ENCODE assay signal across 17 cellular contexts in genomic region chr16:51734220-51734619, GRCh38.
DNase-seq lines count a peak whose midpoint lies in the region; ATAC-seq and TF ChIP-seq lines count a peak whose summit lies in the region.
"Had no signal": no experiment of that assay in that cellular context is flagged by ENCODE, and none has a peak within 500 bp of the region (broad histone marks: within the 10 kb centered on the region; RNA-seq: fewer than 3 reads in every experiment).

No MANE protein-coding gene starts in this region.

- no peaks in the 10 kb centered on the region for H3K36me3 Mint-ChIP-seq in neural crest cell (ENCODE audit: low read depth)

- no peaks in the 10 kb centered on the region for H3K4me1 ChIP-seq in foreskin keratinocyte
- H3K4me1 ChIP-seq: BE2C, Peyer's patch had no signal

- no peaks in the 10 kb centered on the region for H3K9me3 Mint-ChIP-seq in neural crest cell

- DNase-seq in DMS53 (lab: John Stamatoyannopoulos, UW) = peak; percentile 8
- DNase-seq in DMS53 treated with DMSO at 0.1 percent for 48 hours (lab: John Stamatoyannopoulos, UW; ENCODE audit: unreplicated experiment) = no peak
- peak; percentile 76 for DNase-seq in NCI-H187 treated with DMSO at 0.1 percent for 48 hours (lab: John Stamatoyannopoulos, UW)
- peak; percentile 93 for DNase-seq in NCI-H510A treated with DMSO at 0.1 percent for 48 hours (lab: John Stamatoyannopoulos, UW)
- no peak for DNase-seq in neural crest cell (ENCODE audit: low read depth, low spot score)
- DNase-seq in foreskin keratinocyte = no peak
- DNase-seq: BE2C; CD4-positive, alpha-beta T cell; GDM1; H7; NCI-H2227 treated with DMSO at 0.1 percent for 48 hours; Peyer's patch had no signal

- H3K4me1 Mint-ChIP-seq in neural crest cell = peaks cover 16% of the 10 kb centered on the region

- H3K4me3 Mint-ChIP-seq in neural crest cell = no peak overlapping the region
- H3K4me3 Mint-ChIP-seq: CD4-positive, alpha-beta T cell had no signal

- peak overlapping the region; percentile 38 for H3K27ac Mint-ChIP-seq in neural crest cell (ENCODE audit: unreplicated experiment)
- H3K27ac Mint-ChIP-seq: CD4-positive, alpha-beta T cell had no signal

- no peak overlapping the region for H3K27ac ChIP-seq in foreskin keratinocyte
- H3K27ac ChIP-seq: 22Rv1, Peyer's patch, SK-N-MC had no signal

- no peaks in the 10 kb centered on the region for H3K27me3 Mint-ChIP-seq in neural crest cell (ENCODE audit: low read depth)
- H3K27me3 Mint-ChIP-seq: CD4-positive, alpha-beta T cell had no signal

- ATAC-seq in foreskin keratinocyte = no peak
- ATAC-seq in GM19397 (IDR thresholded peaks at IDR 0.05; ENCODE audit: unreplicated experiment) = no peak
- no peak for ATAC-seq in GM19395 (IDR thresholded peaks at IDR 0.05; ENCODE audit: unreplicated experiment)
- ATAC-seq: Right ventricle myocardium inferior had no signal

- H3K27me3 ChIP-seq in foreskin keratinocyte = no peaks in the 10 kb centered on the region
- H3K27me3 ChIP-seq: Peyer's patch had no signal

- TF ChIP-seq CTCF in neural crest cell (conservative IDR thresholded peaks at IDR 0.05) (no peak), foreskin keratinocyte (conservative IDR thresholded peaks at IDR 0.05) (no peak)

Comparison
In these comparisons a context has a peak if more than half of its experiments do, and no peak if none do; other contexts are left out.
1. DNase-seq: peak in DMS53 (single experiment), NCI-H187 treated with DMSO at 0.1 percent for 48 hours (single experiment) and NCI-H510A treated with DMSO at 0.1 percent for 48 hours (single experiment); none in DMS53 treated with DMSO at 0.1 percent for 48 hours (single experiment), neural crest cell (single experiment) and foreskin keratinocyte (0 of 2).